ENCODE assay signal across 8 cellular contexts in the genomic region with DNA sequence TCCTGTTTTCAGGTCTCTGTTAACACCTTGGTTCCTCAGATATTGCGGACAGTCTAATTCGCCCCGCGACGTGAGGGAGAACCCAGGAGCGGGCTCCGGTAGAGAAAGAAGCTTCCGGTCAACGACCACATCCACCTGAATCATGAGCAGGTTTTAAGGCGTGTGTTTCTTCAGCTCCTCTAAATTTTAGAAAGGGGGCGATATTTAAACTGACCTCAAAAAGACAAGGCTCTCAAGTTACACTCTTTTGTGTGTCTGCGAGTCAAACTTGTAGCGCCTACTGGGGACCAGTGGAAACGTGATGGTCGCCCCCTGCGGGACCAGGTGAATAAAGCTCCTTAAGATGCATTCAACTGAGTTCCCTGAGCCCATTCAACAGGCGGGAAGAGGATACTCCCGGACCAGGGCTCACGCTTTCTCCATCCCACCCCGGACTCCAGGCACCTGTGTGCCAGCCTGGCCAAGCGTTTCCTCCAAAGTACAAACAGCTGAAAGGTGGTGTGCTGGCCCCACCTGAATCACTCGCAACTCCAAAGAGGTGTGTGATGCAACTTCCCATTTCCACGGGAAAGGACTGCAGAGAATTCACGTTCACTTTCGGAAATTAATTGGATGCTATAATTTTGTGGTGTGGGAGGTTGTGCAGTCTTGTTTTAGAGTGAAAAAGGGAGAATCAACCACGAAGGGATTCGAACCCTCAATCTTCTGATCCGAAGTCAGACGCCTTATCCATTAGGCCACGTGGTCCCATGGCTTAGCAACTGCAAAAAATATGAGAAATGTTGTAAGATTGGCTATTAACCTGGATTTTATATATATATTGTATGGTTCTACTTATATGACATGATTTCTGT. TPM values are rescaled to one million over a fixed set of nuclear protein-coding genes. Genes with fewer than 3 reads are reported as not detected.
A peak's percentile ranks its signal among the peaks of the same experiment; 100 is the strongest.
DNase-seq lines count a peak whose midpoint lies in the region; ATAC-seq and TF ChIP-seq lines count a peak whose summit lies in the region.

No MANE protein-coding gene starts in this region.

- H3K4me1 Mint-ChIP-seq in effector memory CD8-positive, alpha-beta T cell (ENCODE audit: low read depth in 2 of 2) = peaks cover 4 to 6% of the 10 kb centered on the region in 2 donors
- peaks cover 15 to 46% (median 37%) of the 10 kb centered on the region in 7 donors for H3K4me1 Mint-ChIP-seq in naive thymus-derived CD4-positive, alpha-beta T cell

- peaks cover 0 to 12% of the 10 kb centered on the region in 2 donors for H3K4me1 ChIP-seq in naive thymus-derived CD4-positive, alpha-beta T cell (ENCODE audit: control insufficient read depth in 2 of 2, insufficient read depth in 2 of 2, low read length in 2 of 2)
- no peaks in the 10 kb centered on the region for H3K4me1 ChIP-seq in upper lobe of right lung

- POLR2A ChIA-PET in naive thymus-derived CD4-positive, alpha-beta T cell (lab: Charles Lee) = interaction anchor here (0.7 to 1.5 kb wide), 4 partner anchors 12 to 142 kb away, joined by 3 to 4 read pairs (median 3); no protein-coding TSS in a partner anchor

- no peaks in the 10 kb centered on the region for H3K9me3 ChIP-seq in naive thymus-derived CD4-positive, alpha-beta T cell (ENCODE audit: control insufficient read depth in 2 of 3, low read length in 3 of 3)
- no peaks in the 10 kb centered on the region for H3K9me3 ChIP-seq in upper lobe of right lung

- H3K4me3 Mint-ChIP-seq in effector memory CD8-positive, alpha-beta T cell = peak overlapping the region; percentile 61 to 65
- H3K4me3 Mint-ChIP-seq in naive thymus-derived CD4-positive, alpha-beta T cell = peak overlapping the region; percentile 79 to 94 (median 88)

- no peak overlapping the region for H3K27ac ChIP-seq in naive thymus-derived CD4-positive, alpha-beta T cell (ENCODE audit: low read depth, low read length)
- no peak overlapping the region for H3K27ac ChIP-seq in upper lobe of right lung

- peaks cover 16% of the 10 kb centered on the region for H3K36me3 Mint-ChIP-seq in effector memory CD8-positive, alpha-beta T cell (ENCODE audit: insufficient read depth)
- H3K36me3 Mint-ChIP-seq in naive thymus-derived CD4-positive, alpha-beta T cell = peaks cover 0 to 2% (median 0%) of the 10 kb centered on the region in 5 donors

- peak overlapping the region; percentile 62 for H3K4me3 ChIP-seq in naive thymus-derived CD4-positive, alpha-beta T cell (ENCODE audit: low read length)
- H3K4me3 ChIP-seq in upper lobe of right lung = peak overlapping the region; percentile 29

- H3K9me3 Mint-ChIP-seq in effector memory CD8-positive, alpha-beta T cell = peaks cover 2 to 5% of the 10 kb centered on the region in 2 donors
- H3K9me3 Mint-ChIP-seq in naive thymus-derived CD4-positive, alpha-beta T cell = peaks cover 0 to 38% (median 12%) of the 10 kb centered on the region in 11 donors

- peaks cover 75 to 88% of the 10 kb centered on the region in 2 donors for H3K27me3 Mint-ChIP-seq in effector memory CD8-positive, alpha-beta T cell
- H3K27me3 Mint-ChIP-seq in naive thymus-derived CD4-positive, alpha-beta T cell = peaks cover 0 to 84% (median 51%) of the 10 kb centered on the region in 5 donors

- ATAC-seq in HG03159 (IDR thresholded peaks at IDR 0.05; ENCODE audit: unreplicated experiment) (peak; percentile 53), upper lobe of right lung (peak; percentile 94)
- peak; percentile 43 for ATAC-seq in effector memory CD8-positive, alpha-beta T cell (replicated peaks)
- peak; percentile 75 for ATAC-seq in naive thymus-derived CD4-positive, alpha-beta T cell

- H3K27me3 ChIP-seq in naive thymus-derived CD4-positive, alpha-beta T cell (ENCODE audit: control insufficient read depth in 2 of 2, insufficient read depth in 2 of 2, low read length in 2 of 2) = peaks cover 0 to 11% of the 10 kb centered on the region in 2 donors
- H3K27me3 ChIP-seq in upper lobe of right lung = peaks cover 33% of the 10 kb centered on the region

- TF ChIP-seq CTCF in upper lobe of right lung (IDR thresholded peaks at IDR 0.05) = peak; percentile 35

- no peaks in the 10 kb centered on the region for H3K36me3 ChIP-seq in naive thymus-derived CD4-positive, alpha-beta T cell (ENCODE audit: control insufficient read depth in 2 of 3, insufficient read depth in 3 of 3, low read length in 3 of 3)
- no peaks in the 10 kb centered on the region for H3K36me3 ChIP-seq in upper lobe of right lung

- CTCF ChIA-PET in naive thymus-derived CD4-positive, alpha-beta T cell (lab: Charles Lee) = interaction anchor here (0.7 to 2.3 kb wide), 5 partner anchors 12 to 48 kb away, joined by 3 to 11 read pairs (median 3); no protein-coding TSS in a partner anchor

- DNase-seq in SIG-M5 treated with dmso at 0.1 percent for 504 hours (lab: John Stamatoyannopoulos, UW; ENCODE audit: unreplicated experiment) (peak; percentile 43), SIG-M5 (lab: John Stamatoyannopoulos, UW) (no peak), NCI-H526 treated with DMSO at 0.1 percent for 48 hours (lab: John Stamatoyannopoulos, UW) (peak; percentile 81), upper lobe of right lung (peak; percentile 82)
- DNase-seq in activated CD4-positive, alpha-beta T cell treated with anti-CD3 and anti-CD28 coated beads, Interleukin-2, amount 50 U/mL, for 24 hours (ENCODE audit: low read depth in 1 of 2, low spot score in 1 of 2) = peak; percentile 12 to 67
- no peak for DNase-seq in effector memory CD8-positive, alpha-beta T cell
- DNase-seq in naive thymus-derived CD4-positive, alpha-beta T cell = peak; percentile 25 to 76 (median 68)

- intact Hi-C loops in naive thymus-derived CD4-positive, alpha-beta T cell (cut with micrococcal nuclease) = loop anchor here (1.0 to 5.0 kb wide), 15 partner anchors 19 to 790 kb away; partner anchors contain the start of genes ZSCAN12 (in 2 of the 2), ZKSCAN4 (in 1 of the 2) and ZSCAN23 (in 1 of the 2)
- intact Hi-C loops in upper lobe of right lung (cut with DNase I) = no loop called here

- peak overlapping the region in 1 of 2 donors; percentile 38 for H3K27ac Mint-ChIP-seq in effector memory CD8-positive, alpha-beta T cell
- peak overlapping the region; percentile 26 to 92 (median 85) for H3K27ac Mint-ChIP-seq in naive thymus-derived CD4-positive, alpha-beta T cell

RNA-seq across cellular contexts. Expression of gene GPX5, which starts 17.0 kb away (rescaled TPM):
- total RNA-seq in naive thymus-derived CD4-positive, alpha-beta T cell = not detected
- polyA plus RNA-seq in naive thymus-derived CD4-positive, alpha-beta T cell = not detected
- not detected for total RNA-seq in upper lobe of right lung

RNA-seq across cellular contexts. Expression of gene GPX6, which starts 27.1 kb away (rescaled TPM):
- total RNA-seq in naive thymus-derived CD4-positive, alpha-beta T cell = not detected
- not detected for polyA plus RNA-seq in naive thymus-derived CD4-positive, alpha-beta T cell
- total RNA-seq in upper lobe of right lung = not detected

Comparison
In these comparisons a context has a peak if more than half of its experiments do, and no peak if none do; other contexts are left out.
1. DNase-seq: peak in SIG-M5 treated with dmso at 0.1 percent for 504 hours (single experiment), NCI-H526 treated with DMSO at 0.1 percent for 48 hours (single experiment), activated CD4-positive, alpha-beta T cell treated with anti-CD3 and anti-CD28 coated beads, Interleukin-2, amount 50 U/mL, for 24 hours (2 of 2), naive thymus-derived CD4-positive, alpha-beta T cell (9 of 9) and upper lobe of right lung (single experiment); none in SIG-M5 (single experiment) and effector memory CD8-positive, alpha-beta T cell (0 of 3).
2. ATAC-seq: peak in every context shown above with its lines; median percentile 94 in upper lobe of right lung; 75 in naive thymus-derived CD4-positive, alpha-beta T cell; 53 in HG03159; 43 in effector memory CD8-positive, alpha-beta T cell.